In genomic region chr5:14270212-14270702, GRCh38 we compare ENCODE assay signal across 8 cellular contexts.
DNase-seq lines count a peak whose midpoint lies in the region; ATAC-seq and TF ChIP-seq lines count a peak whose summit lies in the region.

No MANE protein-coding gene starts in this region.

- H3K27ac ChIP-seq in PC-3 (ENCODE audit: low read length), result peak overlapping the region; percentile 96

- H3K27me3 Mint-ChIP-seq in activated T-helper 1 cell treated with anti-CD3 and anti-CD28 coated beads, Interleukin-12 subunit alpha, Interleukin-12 subunit beta, Interleukin-2, Interleukin-4 antibody, amounts not matched to agents 30 ng/mL and 10 ng/mL and 1 ng/mL, durations not matched to agents 14 hours and 24 hours and 36 hours (ENCODE audit: insufficient read depth), result peaks cover 3% of the 10 kb centered on the region

- H3K36me3 Mint-ChIP-seq in activated T-helper 1 cell treated with anti-CD3 and anti-CD28 coated beads, Interleukin-12 subunit alpha, Interleukin-12 subunit beta, Interleukin-2, Interleukin-4 antibody, amounts not matched to agents 30 ng/mL and 10 ng/mL and 1 ng/mL, durations not matched to agents 14 hours and 24 hours and 36 hours (ENCODE audit: low read depth), result no peaks in the 10 kb centered on the region

- peaks cover 32% of the 10 kb centered on the region for H3F3A ChIP-seq in PC-3 (ENCODE audit: low read length, unreplicated experiment)

- TF ChIP-seq CTCF in LNCAP (IDR thresholded peaks at IDR 0.05) (peak; percentile 81), PC-3 (conservative IDR thresholded peaks at IDR 0.05; ENCODE audit: low read depth, low read length) (peak; percentile 95)

- no peak overlapping the region for H2AFZ ChIP-seq in PC-3 (ENCODE audit: low read length)

- H4K20me1 ChIP-seq in PC-3 (ENCODE audit: low read length), result no peaks in the 10 kb centered on the region

- peaks cover 29% of the 10 kb centered on the region for H3K36me3 ChIP-seq in PC-3 (ENCODE audit: low read depth, low read length)

- intact Hi-C loops in PC-3 (cut with micrococcal nuclease), result loop anchor here (1.0 kb wide), 3 partner anchors 80 to 282 kb away; no protein-coding TSS in a partner anchor
- intact Hi-C loops in activated T-helper 1 cell treated with anti-CD3 and anti-CD28 coated beads, Interleukin-12 subunit alpha, Interleukin-12 subunit beta, Interleukin-2, Interleukin-4 antibody, amounts not matched to agents 30 ng/mL and 10 ng/mL and 1 ng/mL, durations not matched to agents 14 hours and 24 hours and 36 hours (cut with micrococcal nuclease), result loop anchor here (1.0 kb wide), 2 partner anchors 162 to 282 kb away; no protein-coding TSS in a partner anchor

- no peak overlapping the region for H3K4me3 ChIP-seq in PC-3 (ENCODE audit: low read length)

- ATAC-seq in GM21528 (IDR thresholded peaks at IDR 0.05; ENCODE audit: low FRiP score, unreplicated experiment) (peak; percentile 44), PC-3 (peak; percentile 5)

- BruUV-seq in PC-3 (replicated peaks; lab: Mats Ljungman, UMichigan), result no TSS peak

- H3K9me2 ChIP-seq in PC-3 (replicated peaks; ENCODE audit: low read length), result no peaks in the 10 kb centered on the region

- CTCF ChIA-PET in PC-3 (lab: Charles Lee), result interaction anchor here (0.5 to 1.5 kb wide), 8 partner anchors 12 to 162 kb away, joined by 3 to 7 read pairs (median 4); partner anchors contain the start of gene TRIO

- H3K4me1 ChIP-seq in PC-3 (ENCODE audit: insufficient read depth, low read length), result peaks cover 55% of the 10 kb centered on the region

- peak overlapping the region; percentile 88 for H3K4me2 ChIP-seq in PC-3 (ENCODE audit: low read length)

- peak; percentile 71 for DNase-seq in D341Med (ENCODE audit: low spot score)
- peak; percentile 83 for DNase-seq in PC-3
- DNase-seq in dermis microvascular lymphatic vessel endothelial cell (ENCODE audit: low read depth in 2 of 2), result peak; percentile 57 to 83
- peak; percentile 78 for DNase-seq in medulla oblongata (ENCODE audit: extremely low spot score)
- DNase-seq in activated T-helper 1 cell treated with anti-CD3 and anti-CD28 coated beads, Interleukin-12 subunit alpha, Interleukin-12 subunit beta, Interleukin-2, Interleukin-4 antibody, amounts not matched to agents 30 ng/mL and 10 ng/mL and 1 ng/mL, durations not matched to agents 14 hours and 24 hours and 36 hours (ENCODE audit: low spot score), result no peak
- DNase-seq in stimulated activated CD4-positive, alpha-beta T cell treated with anti-CD3 and anti-CD28 coated beads, Interleukin-2, amount 100 ng/mL, for 24 hours, result no peak

- peaks cover 5% of the 10 kb centered on the region for H3K4me1 Mint-ChIP-seq in activated T-helper 1 cell treated with anti-CD3 and anti-CD28 coated beads, Interleukin-12 subunit alpha, Interleukin-12 subunit beta, Interleukin-2, Interleukin-4 antibody, amounts not matched to agents 30 ng/mL and 10 ng/mL and 1 ng/mL, durations not matched to agents 14 hours and 24 hours and 36 hours (ENCODE audit: low read depth)

- H3K9ac ChIP-seq in PC-3 (ENCODE audit: low read length), result peak overlapping the region; percentile 72

- POLR2A ChIA-PET in PC-3 (lab: Charles Lee; ENCODE audit: unreplicated experiment), result no interaction called here

- H3K4me3 Mint-ChIP-seq in activated T-helper 1 cell treated with anti-CD3 and anti-CD28 coated beads, Interleukin-12 subunit alpha, Interleukin-12 subunit beta, Interleukin-2, Interleukin-4 antibody, amounts not matched to agents 30 ng/mL and 10 ng/mL and 1 ng/mL, durations not matched to agents 14 hours and 24 hours and 36 hours, result no peak overlapping the region

- no peaks in the 10 kb centered on the region for H3K9me3 ChIP-seq in PC-3 (ENCODE audit: low read length)

- no peaks in the 10 kb centered on the region for H3K27me3 ChIP-seq in PC-3 (ENCODE audit: low read length)

- H3K27ac Mint-ChIP-seq in activated T-helper 1 cell treated with anti-CD3 and anti-CD28 coated beads, Interleukin-12 subunit alpha, Interleukin-12 subunit beta, Interleukin-2, Interleukin-4 antibody, amounts not matched to agents 30 ng/mL and 10 ng/mL and 1 ng/mL, durations not matched to agents 14 hours and 24 hours and 36 hours, result no peak overlapping the region

- no peaks in the 10 kb centered on the region for H3K9me3 Mint-ChIP-seq in activated T-helper 1 cell treated with anti-CD3 and anti-CD28 coated beads, Interleukin-12 subunit alpha, Interleukin-12 subunit beta, Interleukin-2, Interleukin-4 antibody, amounts not matched to agents 30 ng/mL and 10 ng/mL and 1 ng/mL, durations not matched to agents 14 hours and 24 hours and 36 hours

- peaks cover 97% of the 10 kb centered on the region for H3K79me2 ChIP-seq in PC-3 (ENCODE audit: low read length)

Comparison
In these comparisons a context has a peak if more than half of its experiments do, and no peak if none do; other contexts are left out.
1. DNase-seq: peak in D341Med (single experiment), PC-3 (single experiment), dermis microvascular lymphatic vessel endothelial cell (2 of 2) and medulla oblongata (single experiment); none in activated T-helper 1 cell treated with anti-CD3 and anti-CD28 coated beads, Interleukin-12 subunit alpha, Interleukin-12 subunit beta, Interleukin-2, Interleukin-4 antibody, amounts not matched to agents 30 ng/mL and 10 ng/mL and 1 ng/mL, durations not matched to agents 14 hours and 24 hours and 36 hours (single experiment) and stimulated activated CD4-positive, alpha-beta T cell treated with anti-CD3 and anti-CD28 coated beads, Interleukin-2, amount 100 ng/mL, for 24 hours (0 of 2).